ENCODE assay signal across 9 cellular contexts in genomic region chr22:32206774-32207758, GRCh38. TPM values are rescaled to one million over a fixed set of nuclear protein-coding genes. Genes with fewer than 3 reads are reported as not detected.
DNase-seq lines count a peak whose midpoint lies in the region; ATAC-seq and TF ChIP-seq lines count a peak whose summit lies in the region.
"Had no signal": no experiment of that assay in that cellular context is flagged by ENCODE, and none has a peak within 500 bp of the region (broad histone marks: within the 10 kb centered on the region; RNA-seq: fewer than 3 reads in every experiment).

No MANE protein-coding gene starts in this region.

- no peak overlapping the region for H3K27ac Mint-ChIP-seq in activated CD8-positive, alpha-beta T cell treated with anti-CD3 and anti-CD28 coated beads, Interleukin-2, amount 10 ng/mL, durations not matched to agents 7 days and 5 days

- CTCF ChIA-PET in activated CD8-positive, alpha-beta T cell treated with anti-CD3 and anti-CD28 coated beads, Interleukin-2, amount 10 ng/mL, durations not matched to agents 7 days and 5 days (lab: Charles Lee): interaction anchor here (1.0 kb wide), 1 partner anchor 237 kb away, joined by 3 read pairs; no protein-coding TSS in a partner anchor

- DNase-seq in activated T-cell treated with anti-CD3 and anti-CD28 coated beads for 48 hours (ENCODE audit: low read depth) (peak; percentile 18), NCI-H2029 treated with DMSO at 0.1 percent for 48 hours (lab: John Stamatoyannopoulos, UW) (peak; percentile 28), right atrium auricular region (ENCODE audit: low spot score) (no peak), tibial nerve (ENCODE audit: low spot score in 2 of 2) (no peak)
- DNase-seq in activated T-cell treated with anti-CD3 and anti-CD28 coated beads, Interleukin-2, amount 50 U/mL, for 1 hour: no peak
- DNase-seq in activated CD8-positive, alpha-beta T cell treated with anti-CD3 and anti-CD28 coated beads, Interleukin-2, amount 10 ng/mL, durations not matched to agents 7 days and 5 days: peak; percentile 49
- DNase-seq: activated T-cell treated with anti-CD3 and anti-CD28 coated beads, Interleukin-2, amount 50 U/mL, for 4 hours had no signal

- H3K4me3 ChIP-seq in right atrium auricular region (no peak overlapping the region), tibial nerve (no peak overlapping the region)

- peak; percentile 71 for ATAC-seq in activated CD8-positive, alpha-beta T cell treated with anti-CD3 and anti-CD28 coated beads, Interleukin-2, amount 10 ng/mL, durations not matched to agents 7 days and 5 days
- no peak for ATAC-seq in GM18502 (IDR thresholded peaks at IDR 0.05; ENCODE audit: poor library complexity, unreplicated experiment)
- no peak for ATAC-seq in GM21529 (IDR thresholded peaks at IDR 0.05; ENCODE audit: unreplicated experiment)

- peaks cover 25% of the 10 kb centered on the region for H3K4me1 Mint-ChIP-seq in activated CD8-positive, alpha-beta T cell treated with anti-CD3 and anti-CD28 coated beads, Interleukin-2, amount 10 ng/mL, durations not matched to agents 7 days and 5 days (ENCODE audit: low read depth)

- POLR2A ChIA-PET in activated CD8-positive, alpha-beta T cell treated with anti-CD3 and anti-CD28 coated beads, Interleukin-2, amount 10 ng/mL, durations not matched to agents 7 days and 5 days (lab: Charles Lee): no interaction called here

- WGBS in tibial nerve, 2 donors: 77 to 81% methylated on average over 14 to 19 of the region's 22 CpGs

- H3K36me3 Mint-ChIP-seq in activated CD8-positive, alpha-beta T cell treated with anti-CD3 and anti-CD28 coated beads, Interleukin-2, amount 10 ng/mL, durations not matched to agents 7 days and 5 days (ENCODE audit: low read depth): no peaks in the 10 kb centered on the region

- peak; percentile 19 to 58 for TF ChIP-seq CTCF in right atrium auricular region (IDR thresholded peaks at IDR 0.05)
- TF ChIP-seq CTCF in tibial nerve (IDR thresholded peaks at IDR 0.05): peak in 3 of 5 experiments; percentile 25 to 34 (median 32)

- no peaks in the 10 kb centered on the region for H3K9me3 Mint-ChIP-seq in activated CD8-positive, alpha-beta T cell treated with anti-CD3 and anti-CD28 coated beads, Interleukin-2, amount 10 ng/mL, durations not matched to agents 7 days and 5 days (ENCODE audit: insufficient read depth)
- H3K9me3 Mint-ChIP-seq: activated T-cell treated with anti-CD3 and anti-CD28 coated beads, Interleukin-2, amount 50 U/mL, for 4 hours had no signal

- H3K4me3 Mint-ChIP-seq in activated CD8-positive, alpha-beta T cell treated with anti-CD3 and anti-CD28 coated beads, Interleukin-2, amount 10 ng/mL, durations not matched to agents 7 days and 5 days: no peak overlapping the region
- H3K4me3 Mint-ChIP-seq: activated T-cell treated with anti-CD3 and anti-CD28 coated beads, Interleukin-2, amount 50 U/mL, for 4 hours had no signal

- H3K36me3 ChIP-seq in right atrium auricular region (no peaks in the 10 kb centered on the region), tibial nerve (no peaks in the 10 kb centered on the region)

- H3K27me3 Mint-ChIP-seq in activated CD8-positive, alpha-beta T cell treated with anti-CD3 and anti-CD28 coated beads, Interleukin-2, amount 10 ng/mL, durations not matched to agents 7 days and 5 days (ENCODE audit: low read depth): peaks cover 23% of the 10 kb centered on the region

- H3K27me3 ChIP-seq in right atrium auricular region: no peaks in the 10 kb centered on the region
- H3K27me3 ChIP-seq in tibial nerve: peaks cover 0 to 26% of the 10 kb centered on the region in 2 donors

- no peak overlapping the region for H3K27ac ChIP-seq in right atrium auricular region
- H3K27ac ChIP-seq in tibial nerve: no peak overlapping the region

- no peak for TF ChIP-seq POLR2A in tibial nerve (IDR thresholded peaks at IDR 0.05)

- H3K4me1 ChIP-seq in right atrium auricular region: peaks cover 0 to 16% of the 10 kb centered on the region in 2 donors
- peaks cover 0 to 21% (median 0%) of the 10 kb centered on the region in 4 donors for H3K4me1 ChIP-seq in tibial nerve

- H3K9me3 ChIP-seq in right atrium auricular region: no peaks in the 10 kb centered on the region
- no peaks in the 10 kb centered on the region for H3K9me3 ChIP-seq in tibial nerve

- no peak for TF ChIP-seq EP300 in tibial nerve (IDR thresholded peaks at IDR 0.05)

RNA-seq across cellular contexts. Expression of gene RFPL2, which starts 2.2 kb away (rescaled TPM):
- not detected for total RNA-seq in activated CD8-positive, alpha-beta T cell treated with anti-CD3 and anti-CD28 coated beads, Interleukin-2, amount 10 ng/mL, durations not matched to agents 7 days and 5 days
- total RNA-seq in right atrium auricular region (not detected), tibial nerve (not detected)
- total RNA-seq: activated T-cell treated with anti-CD3 and anti-CD28 coated beads, Interleukin-2, amount 50 U/mL, for 4 hours had no signal

RNA-seq across cellular contexts. Expression of gene C22orf42, which starts 48.0 kb away (rescaled TPM):
- total RNA-seq in activated CD8-positive, alpha-beta T cell treated with anti-CD3 and anti-CD28 coated beads, Interleukin-2, amount 10 ng/mL, durations not matched to agents 7 days and 5 days: not detected
- total RNA-seq in right atrium auricular region: not detected
- total RNA-seq in tibial nerve: not detected
- total RNA-seq: activated T-cell treated with anti-CD3 and anti-CD28 coated beads, Interleukin-2, amount 50 U/mL, for 4 hours had no signal

RNA-seq across cellular contexts. Expression of gene SLC5A4, which starts 48.1 kb away (rescaled TPM):
- not detected for total RNA-seq in activated CD8-positive, alpha-beta T cell treated with anti-CD3 and anti-CD28 coated beads, Interleukin-2, amount 10 ng/mL, durations not matched to agents 7 days and 5 days
- total RNA-seq in right atrium auricular region (under 1 TPM in 1 of 2 donors, not detected in 1; 0.35 TPM), tibial nerve (1 to 10 TPM in 2 of 4 donors, under 1 TPM in 2; 0.21 to 2.4 (median 1.3) TPM)
- total RNA-seq: activated T-cell treated with anti-CD3 and anti-CD28 coated beads, Interleukin-2, amount 50 U/mL, for 4 hours had no signal

Comparison
In these comparisons a context has a peak if more than half of its experiments do, and no peak if none do; other contexts are left out.
1. DNase-seq: peak in activated T-cell treated with anti-CD3 and anti-CD28 coated beads for 48 hours (single experiment), NCI-H2029 treated with DMSO at 0.1 percent for 48 hours (single experiment) and activated CD8-positive, alpha-beta T cell treated with anti-CD3 and anti-CD28 coated beads, Interleukin-2, amount 10 ng/mL, durations not matched to agents 7 days and 5 days (single experiment); none in activated T-cell treated with anti-CD3 and anti-CD28 coated beads, Interleukin-2, amount 50 U/mL, for 1 hour (single experiment), right atrium auricular region (single experiment) and tibial nerve (0 of 2).